Comparison of ENCODE assay signal across 8 cellular contexts in genomic region chr2:127106998-127107621, GRCh38. TPM values are rescaled to one million over a fixed set of nuclear protein-coding genes. Genes with fewer than 3 reads are reported as not detected.
A peak's percentile ranks its signal among the peaks of the same experiment; 100 is the strongest.
DNase-seq lines count a peak whose midpoint lies in the region; ATAC-seq, FAIRE-seq and TF ChIP-seq lines count a peak whose summit lies in the region.

Gene BIN1, minus strand, starts transcription at chr2:127107154. Its CDS starts 211 bp downstream, at chr2:127106943.

- H3K4me1 ChIP-seq in kidney (ENCODE audit: control insufficient read depth in 1 of 2, insufficient read depth in 1 of 2, low read depth in 1 of 2, low read length in 2 of 2): peaks cover 16 to 21% of the 10 kb centered on the region in 2 donors

- peak; percentile 11 to 19 for DNase-seq in NCI-H187 (lab: John Stamatoyannopoulos, UW)
- DNase-seq in NCI-H187 treated with DMSO at 0.1 percent for 48 hours (lab: John Stamatoyannopoulos, UW): no peak
- DNase-seq in NCI-H2107 (lab: John Stamatoyannopoulos, UW): peak; percentile 60
- peak; percentile 77 for DNase-seq in activated CD4-positive, CD25-positive, alpha-beta regulatory T cell treated with anti-CD3 and anti-CD28 coated beads, Interleukin-2, amount 50 U/mL, for 72 hours
- peak; percentile 82 for DNase-seq in cerebellum (ENCODE audit: low spot score)
- DNase-seq in kidney: peak; percentile 97
- peak; percentile 69 for DNase-seq in stimulated activated CD4-positive, alpha-beta T cell treated with anti-CD3 and anti-CD28 coated beads, Interleukin-12 subunit alpha, Interleukin-12 subunit beta, amount 100 ng/mL, for 4 hours

- ATAC-seq in HG02943 (IDR thresholded peaks at IDR 0.05; ENCODE audit: low read depth, unreplicated experiment): peak; percentile 86

- TF ChIP-seq CTCF in kidney (IDR thresholded peaks at IDR 0.05; ENCODE audit: borderline replicate concordance, extremely low read depth, insufficient read depth): no peak

- no peaks in the 10 kb centered on the region for H3K9me3 ChIP-seq in kidney (ENCODE audit: control insufficient read depth in 1 of 2, low read length in 2 of 2)

- no peak for FAIRE-seq in kidney (lab: Jason Lieb, UNC)

- peak within 1 kb of the TSS; percentile 71 to 83 for H3K27ac ChIP-seq in kidney (ENCODE audit: low read depth in 2 of 2, low read length in 2 of 2)

- no peaks in the 10 kb centered on the region for H3K36me3 ChIP-seq in kidney (ENCODE audit: control insufficient read depth in 1 of 2, insufficient read depth in 2 of 2, low read length in 2 of 2)

- intact Hi-C loops in kidney (cut with DNase I): no loop called here

- H3K4me3 ChIP-seq in kidney (ENCODE audit: low read length in 2 of 2): peak within 1 kb of the TSS; percentile 70 to 84

- peak within 1 kb of the TSS; percentile 71 to 86 for H3K9ac ChIP-seq in kidney (ENCODE audit: low read length in 2 of 2)

RNA-seq across cellular contexts. Expression of gene BIN1, which starts in this region (rescaled TPM):
- total RNA-seq in cerebellum: 43.7 TPM
- total RNA-seq in kidney: 121 TPM
- 167 TPM for polyA plus RNA-seq in kidney (ENCODE audit: insufficient read depth, low read depth, low replicate concordance)
